In genomic region chr15:28992340-28992864, GRCh38 we compare ENCODE assay signal across 1 cellular context.
TF ChIP-seq lines count a peak whose summit lies in the region.

No MANE protein-coding gene starts in this region.

TF ChIP-seq in SK-N-SH, 30 proteins besides CTCF, POLR2A, EP300 and RAD21 (continued from another document):
- TF ChIP-seq ZBTB33 (IDR thresholded peaks at IDR 0.05; ENCODE audit: borderline replicate concordance, low read depth) (no peak), YY1 (IDR thresholded peaks at IDR 0.05; ENCODE audit: low read depth) (no peak), TEAD4 (IDR thresholded peaks at IDR 0.05; ENCODE audit: borderline replicate concordance, insufficient read depth) (no peak), EZH2phosphoT487 (IDR thresholded peaks at IDR 0.05; ENCODE audit: borderline replicate concordance, low read depth) (no peak), PBX3 (IDR thresholded peaks at IDR 0.05) (no peak), JUND (IDR thresholded peaks at IDR 0.05) (no peak), MAX (IDR thresholded peaks at IDR 0.05; ENCODE audit: low read depth) (no peak), ELF1 (IDR thresholded peaks at IDR 0.05) (no peak), RCOR1 (IDR thresholded peaks at IDR 0.05; ENCODE audit: low read length) (no peak)
